ENCODE assay signal across 1 cellular context in genomic region chr1:186426118-186426517, GRCh38.
TF ChIP-seq lines count a peak whose summit lies in the region.

No MANE protein-coding gene starts in this region.

TF ChIP-seq in HCT116, 20 proteins besides CTCF, POLR2A, EP300 and RAD21 (continued from another document):
- no peak for TF ChIP-seq MAX (IDR thresholded peaks at IDR 0.05)
- no peak for TF ChIP-seq ZNF274 (IDR thresholded peaks at IDR 0.05; ENCODE audit: low read depth, low read length)
- TF ChIP-seq CEBPB (IDR thresholded peaks at IDR 0.05; ENCODE audit: low read depth) = no peak
- TF ChIP-seq ZBTB33 (IDR thresholded peaks at IDR 0.05; ENCODE audit: extremely low read depth, insufficient replicate concordance, low read length) = no peak
- no peak for TF ChIP-seq SIN3A (IDR thresholded peaks at IDR 0.05; ENCODE audit: low read depth)
- TF ChIP-seq FOSL1 (IDR thresholded peaks at IDR 0.05; ENCODE audit: low read depth) = no peak
- no peak for TF ChIP-seq TCF7L2 (IDR thresholded peaks at IDR 0.05; ENCODE audit: borderline replicate concordance, extremely low read depth, insufficient read depth, insufficient read length)
- no peak for TF ChIP-seq ELF1 (IDR thresholded peaks at IDR 0.05; ENCODE audit: borderline replicate concordance, low read depth)
- TF ChIP-seq JUND (IDR thresholded peaks at IDR 0.05) = no peak
- no peak for TF ChIP-seq CBX3 (IDR thresholded peaks at IDR 0.05; ENCODE audit: low read depth)
- no peak for TF ChIP-seq EZH2phosphoT487 (IDR thresholded peaks at IDR 0.05; ENCODE audit: borderline replicate concordance)
- TF ChIP-seq REST (IDR thresholded peaks at IDR 0.05; ENCODE audit: low read depth) = no peak
- no peak for TF ChIP-seq YY1 (IDR thresholded peaks at IDR 0.05; ENCODE audit: extremely low read depth, insufficient replicate concordance, low read depth, low read length)
- TF ChIP-seq ZFX (IDR thresholded peaks at IDR 0.05) = no peak
TF ChIP-seq in HCT116: peak in this region for 0.
